Comparison of ENCODE assay signal across 21 cellular contexts in the genomic region with DNA sequence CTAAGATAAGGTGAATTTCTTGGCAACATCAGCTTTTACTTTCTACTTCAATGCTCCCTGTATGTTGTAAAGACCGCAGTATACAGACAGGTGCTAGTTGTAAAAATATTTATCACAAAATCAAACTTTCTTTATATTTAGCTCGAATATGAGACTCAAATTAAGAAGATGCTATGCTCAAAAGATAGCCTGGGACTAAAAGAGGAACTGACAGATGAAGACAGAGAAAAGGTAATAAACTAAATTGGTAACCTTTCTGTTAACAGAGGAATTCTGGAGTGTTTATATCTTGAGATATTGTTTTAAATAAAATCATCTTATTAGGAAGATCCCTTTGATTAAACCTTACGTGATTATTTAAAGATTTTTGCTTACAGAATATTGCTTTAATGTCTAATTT. TPM values are rescaled to one million over a fixed set of nuclear protein-coding genes. Genes with fewer than 3 reads are reported as not detected.
DNase-seq lines count a peak whose midpoint lies in the region; ATAC-seq, FAIRE-seq and TF ChIP-seq lines count a peak whose summit lies in the region.
"Had no signal": no experiment of that assay in that cellular context is flagged by ENCODE, and none has a peak within 500 bp of the region (broad histone marks: within the 10 kb centered on the region; RNA-seq: fewer than 3 reads in every experiment).

No MANE protein-coding gene starts in this region.

- POLR2A ChIA-PET in HepG2 (lab: Yijun Ruan, JAX) (no interaction called here), GM12878 (lab: Charles Lee) (no interaction called here)
- POLR2A ChIA-PET in activated CD4-positive, alpha-beta T cell treated with anti-CD3 and anti-CD28 coated beads for 36 hours (lab: Charles Lee): interaction anchor here (0.6 kb wide), 1 partner anchor 114 kb away, joined by 5 read pairs; no protein-coding TSS in a partner anchor

- H3K4me1 ChIP-seq in HepG2 (ENCODE audit: insufficient read depth, low read length): peaks cover under 1% of the 10 kb centered on the region
- H3K4me1 ChIP-seq in right lobe of liver: no peaks in the 10 kb centered on the region
- no peaks in the 10 kb centered on the region for H3K4me1 ChIP-seq in GM12878 (ENCODE audit: control insufficient read depth, insufficient read depth, low read length)
- H3K4me1 ChIP-seq: Caco-2 had no signal

- no peak for TF ChIP-seq RAD21 in HepG2 (CRISPR knock-in tag; IDR thresholded peaks at IDR 0.05)
- no peak for TF ChIP-seq RAD21 in GM12878 (IDR thresholded peaks at IDR 0.05; ENCODE audit: insufficient read depth, low read depth, low read length)

- SMC1A ChIA-PET in GM12878 (lab: Charles Lee; ENCODE audit: uncharacterized antibody, unreplicated experiment): no interaction called here

- CTCF ChIA-PET in HepG2 (lab: Yijun Ruan, JAX; ENCODE audit: low intra/inter-chr PET ratio, low total read pairs): no interaction called here
- CTCF ChIA-PET in GM12878 (lab: Yijun Ruan, JAX): no interaction called here
- CTCF ChIA-PET in activated CD4-positive, alpha-beta T cell treated with anti-CD3 and anti-CD28 coated beads for 36 hours (lab: Charles Lee): interaction anchor here (1.0 kb wide), 1 partner anchor 90 kb away, joined by 4 read pairs; no protein-coding TSS in a partner anchor

- H3K4me3 ChIP-seq in HepG2 (replicated peaks in 1 of 3; ENCODE audit: insufficient read depth in 1 of 3, low read depth in 2 of 3, low read length in 3 of 3): no peak overlapping the region
- H3K4me3 ChIP-seq in right lobe of liver: no peak overlapping the region
- no peak overlapping the region for H3K4me3 ChIP-seq in GM12878

- no peaks in the 10 kb centered on the region for H3K9me3 Mint-ChIP-seq in activated CD4-positive, alpha-beta T cell treated with anti-CD3 and anti-CD28 coated beads for 36 hours (ENCODE audit: low read depth)
- H3K9me3 Mint-ChIP-seq: CD4-positive, CD25-positive, alpha-beta regulatory T cell; CD8-positive, alpha-beta memory T cell; HFFc6; IgD-negative memory B cell had no signal

- DNase-seq in HepG2 (ENCODE audit: low spot score) (no peak), right lobe of liver (no peak), OCI-M1 (lab: John Stamatoyannopoulos, UW) (peak; percentile 31), GM12878 (ENCODE audit: low read depth, low spot score) (no peak)
- no peak for DNase-seq in activated effector memory CD4-positive, alpha-beta T cell treated with Interleukin-2 at 50 U/mL for 16 hours
- no peak for DNase-seq in activated CD4-positive, alpha-beta T cell treated with anti-CD3 and anti-CD28 coated beads for 36 hours
- DNase-seq: 8988T; ACHN; BE2C; C1 segment of cervical spinal cord; Caco-2; CD4-positive, CD25-positive, alpha-beta regulatory T cell; CD8-positive, alpha-beta memory T cell; GOT3; H7; HFFc6 had no signal

- H3K4me3 Mint-ChIP-seq in activated CD4-positive, alpha-beta T cell treated with anti-CD3 and anti-CD28 coated beads for 36 hours: no peak overlapping the region
- H3K4me3 Mint-ChIP-seq: CD4-positive, CD25-positive, alpha-beta regulatory T cell; CD8-positive, alpha-beta memory T cell; HFFc6; IgD-negative memory B cell had no signal

- BruUV-seq in HepG2 (replicated peaks; lab: Mats Ljungman, UMichigan) (no TSS peak), GM12878 (replicated peaks; lab: Mats Ljungman, UMichigan) (no TSS peak)

- H3K9me3 ChIP-seq in HepG2 (ENCODE audit: low read length) (no peaks in the 10 kb centered on the region), right lobe of liver (no peaks in the 10 kb centered on the region), GM12878 (replicated peaks; ENCODE audit: control insufficient read depth, insufficient read depth, low read length) (no peaks in the 10 kb centered on the region)
- H3K9me3 ChIP-seq: BE2C, Caco-2 had no signal

- in situ Hi-C loops in HepG2 (cut with HindIII; ENCODE audit: extremely low pct_ligation_motif_present, low pct_unique_long_range_greater_than_20kb) (no loop called here), GM12878 (cut with MboI) (loop anchor here (10.0 kb wide), 1 partner anchor 59 kb away; no protein-coding TSS in a partner anchor)

- H3K79me2 ChIP-seq in HepG2 (ENCODE audit: insufficient read depth, low read length) (no peaks in the 10 kb centered on the region), GM12878 (ENCODE audit: control insufficient read depth, insufficient read depth, low read length) (no peaks in the 10 kb centered on the region)

- no peaks in the 10 kb centered on the region for H3K4me1 Mint-ChIP-seq in activated CD4-positive, alpha-beta T cell treated with anti-CD3 and anti-CD28 coated beads for 36 hours
- H3K4me1 Mint-ChIP-seq: CD8-positive, alpha-beta memory T cell; IgD-negative memory B cell had no signal

- no peak for ATAC-seq in HepG2
- no peak for ATAC-seq in right lobe of liver
- ATAC-seq in GM12878: no peak
- no peak for ATAC-seq in activated CD4-positive, alpha-beta T cell treated with anti-CD3 and anti-CD28 coated beads for 36 hours
- ATAC-seq in HG03342 (IDR thresholded peaks at IDR 0.05; ENCODE audit: unreplicated experiment): no peak
- ATAC-seq: HCT116 had no signal

- H2AFZ ChIP-seq in HepG2 (ENCODE audit: low read length) (no peak overlapping the region), GM12878 (ENCODE audit: control insufficient read depth, low read depth, low read length) (no peak overlapping the region)

- RAD21 ChIA-PET in GM12878 (lab: Charles Lee; ENCODE audit: unreplicated experiment): no interaction called here

- H4K20me1 ChIP-seq in HepG2 (ENCODE audit: insufficient read depth, low read length) (no peaks in the 10 kb centered on the region), GM12878 (ENCODE audit: control insufficient read depth, insufficient read depth) (no peaks in the 10 kb centered on the region)

- intact Hi-C loops in HepG2 (cut with micrococcal nuclease; ENCODE audit: unreplicated experiment) (no loop called here), right lobe of liver (cut with DNase I) (no loop called here), GM12878 (cut with micrococcal nuclease; ENCODE audit: unreplicated experiment) (no loop called here)
- intact Hi-C loops in activated CD4-positive, alpha-beta T cell treated with anti-CD3 and anti-CD28 coated beads for 36 hours (cut with DNase I, micrococcal nuclease): no loop called here

- H3K36me3 Mint-ChIP-seq in activated CD4-positive, alpha-beta T cell treated with anti-CD3 and anti-CD28 coated beads for 36 hours (ENCODE audit: low read depth): peaks cover 6% of the 10 kb centered on the region

- no peak for TF ChIP-seq POLR2A in HepG2 (IDR thresholded peaks at IDR 0.05; ENCODE audit: insufficient read depth in 1 of 2, low read depth in 2 of 2, low read length in 2 of 2)
- no peak for TF ChIP-seq POLR2A in right lobe of liver (IDR thresholded peaks at IDR 0.05)
- TF ChIP-seq POLR2A in GM12878 (IDR thresholded peaks at IDR 0.05; ENCODE audit: low read depth, low read length): no peak

- no peak overlapping the region for H3K9ac ChIP-seq in HepG2 (ENCODE audit: insufficient read depth, low read depth, low read length)
- no peak overlapping the region for H3K9ac ChIP-seq in GM12878 (ENCODE audit: control insufficient read depth, insufficient read depth, low read length)

- H3K4me2 ChIP-seq in HepG2 (ENCODE audit: low read depth, low read length) (no peak overlapping the region), GM12878 (ENCODE audit: control insufficient read depth, insufficient read depth) (no peak overlapping the region)

- TF ChIP-seq EP300 in HepG2 (IDR thresholded peaks at IDR 0.05; ENCODE audit: low read depth in 2 of 2, low read length in 2 of 2) (no peak), HepG2 (CRISPR knock-in tag; IDR thresholded peaks at IDR 0.05; ENCODE audit: borderline replicate concordance) (no peak), GM12878 (IDR thresholded peaks at IDR 0.05; ENCODE audit: borderline replicate concordance in 1 of 2, control insufficient read depth in 1 of 2, low read depth in 2 of 2, low read length in 2 of 2) (no peak)

- peaks cover 19 to 71% of the 10 kb centered on the region in 2 experiments for H3K36me3 ChIP-seq in HepG2 (replicated peaks in 1 of 2; ENCODE audit: control insufficient read depth in 1 of 2, insufficient read depth in 2 of 2, low read length in 2 of 2)
- H3K36me3 ChIP-seq in right lobe of liver: no peaks in the 10 kb centered on the region
- H3K36me3 ChIP-seq in GM12878 (ENCODE audit: control insufficient read depth in 2 of 2, insufficient read depth in 2 of 2, low read length in 1 of 2): no peaks in the 10 kb centered on the region
- H3K36me3 ChIP-seq: BE2C had no signal

- H3K27ac Mint-ChIP-seq in activated CD4-positive, alpha-beta T cell treated with anti-CD3 and anti-CD28 coated beads for 36 hours: no peak overlapping the region
- H3K27ac Mint-ChIP-seq: CD4-positive, CD25-positive, alpha-beta regulatory T cell; CD8-positive, alpha-beta memory T cell; HFFc6; IgD-negative memory B cell had no signal

- TF ChIP-seq CTCF in HepG2 (CRISPR knock-in tag; IDR thresholded peaks at IDR 0.05) (no peak), right lobe of liver (IDR thresholded peaks at IDR 0.05) (no peak), GM12878 (IDR thresholded peaks at IDR 0.05 in 2 of 3, conservative IDR thresholded peaks at IDR 0.05 in 1 of 3; ENCODE audit: control insufficient read depth in 2 of 3, extremely low read depth in 1 of 3, insufficient read depth in 1 of 3, low read depth in 3 of 3, low read length in 3 of 3) (no peak)

- FAIRE-seq in HepG2 (lab: Jason Lieb, UNC) (peak; percentile 50), GM12878 (lab: Jason Lieb, UNC) (no peak)
- FAIRE-seq: D721Med, HTR-8/SVneo had no signal

- H3K27ac ChIP-seq in HepG2 (ENCODE audit: extremely low read length, insufficient read depth, low read length): no peak overlapping the region
- H3K27ac ChIP-seq in right lobe of liver: no peak overlapping the region
- H3K27ac ChIP-seq in GM12878 (ENCODE audit: control insufficient read depth, insufficient read depth): no peak overlapping the region

- no peaks in the 10 kb centered on the region for H3K27me3 ChIP-seq in HepG2 (ENCODE audit: control insufficient read depth in 1 of 2, insufficient read depth in 2 of 2, low read length in 2 of 2)
- no peaks in the 10 kb centered on the region for H3K27me3 ChIP-seq in right lobe of liver
- no peaks in the 10 kb centered on the region; a peak in 1 of 4 replicates for H3K27me3 ChIP-seq in GM12878 (replicated peaks in 1 of 2; ENCODE audit: control insufficient read depth in 2 of 2, insufficient read depth in 2 of 2, low read length in 1 of 2)
- H3K27me3 ChIP-seq: BE2C had no signal

- no peaks in the 10 kb centered on the region for H3K27me3 Mint-ChIP-seq in activated CD4-positive, alpha-beta T cell treated with anti-CD3 and anti-CD28 coated beads for 36 hours
- H3K27me3 Mint-ChIP-seq: CD4-positive, CD25-positive, alpha-beta regulatory T cell; CD8-positive, alpha-beta memory T cell; IgD-negative memory B cell had no signal

- 94% methylated on average over 3 of the region's 3 CpGs for WGBS in HepG2 (ENCODE audit: low lambda C conversion rate)
- WGBS in right lobe of liver (ENCODE audit: insufficient coverage, low coverage, low lambda C conversion rate, missing lambda C conversion rate): 83% methylated on average over 3 of the region's 3 CpGs
- 85% methylated on average over 3 of the region's 3 CpGs for WGBS in GM12878 (ENCODE audit: insufficient coverage, insufficient replicate concordance, low lambda C conversion rate, missing lambda C conversion rate)

RNA-seq across cellular contexts. Expression of gene KIZ, which starts 19.5 kb away (rescaled TPM):
- total RNA-seq in HepG2 (2016; rRNA removed; fragmentation: Illumina TruSeq; extraction: Trizol) (46.3 and 55.6 TPM in 2 replicates), right lobe of liver (10 to 100 TPM in 1 of 6 experiments, 1 to 10 TPM in 5; 5.1 to 11.5 (median 7.4) TPM), GM12878 (2014; rRNA removed) (5.0 and 6.0 TPM in 2 replicates), GM12878 (2014; rRNA removed; fragmentation: Illumina TruSeq; extraction: Trizol) (9.4 and 9.9 TPM in 2 replicates), GM12878 (2021) (6.8 and 11.4 TPM in 2 replicates)
- 20.4 and 20.5 TPM in 2 replicates for total RNA-seq in HepG2 (2016; cell fraction: cytosol; rRNA removed; fragmentation: Illumina TruSeq; extraction: Trizol; ENCODE audit: low read depth)
- 48.0 and 57.7 TPM in 2 replicates for total RNA-seq in HepG2 (2016; cell fraction: insoluble cytoplasmic fraction; rRNA removed; fragmentation: Illumina TruSeq; extraction: Trizol)
- total RNA-seq in HepG2 (2016; cell fraction: membrane; rRNA removed; fragmentation: Illumina TruSeq; extraction: Trizol): 22.8 and 24.5 TPM in 2 replicates
- total RNA-seq in HepG2 (2016; cell fraction: nucleus; rRNA removed; fragmentation: Illumina TruSeq; extraction: Trizol): 64.1 and 65.7 TPM in 2 replicates
- polyA plus RNA-seq in HepG2 (2011; rRNA removed) (77.9 and 114 TPM in 2 replicates), GM12878 (2011; rRNA removed) (11.0 and 17.3 TPM in 2 replicates), GM12878 (2014; fragmentation: Illumina TruSeq; extraction: Trizol) (8.3 and 11.1 TPM in 2 replicates), GM12878 (2014; fragmentation: Nextera tagmentation; extraction: Ambion mirVana) (1 to 10 TPM; 2.7 to 4.5 TPM), GM12878 (2014; rRNA removed) (5.3 and 7.0 TPM in 2 replicates), GM12878 (2016; fragmentation: Nextera tagmentation; extraction: Ambion mirVana) (1 to 10 TPM; 7.7 to 8.2 TPM)
- 33.9 and 39.9 TPM in 2 replicates for polyA plus RNA-seq in HepG2 (2011; cell fraction: cytosol; rRNA removed)
- polyA plus RNA-seq in HepG2 (2011; cell fraction: nucleus; rRNA removed): 223 and 433 TPM in 2 replicates
- polyA plus RNA-seq in HepG2 (2012): 40.7 and 57.0 TPM in 2 replicates
- 9.0 and 10.7 TPM in 2 replicates for polyA plus RNA-seq in HepG2 (2016; cell fraction: cytosol; fragmentation: Illumina TruSeq; extraction: Trizol; ENCODE audit: low read depth)
- 48.1 and 51.2 TPM in 2 replicates for polyA plus RNA-seq in HepG2 (2016; cell fraction: insoluble cytoplasmic fraction; fragmentation: Illumina TruSeq; extraction: Trizol; ENCODE audit: low read depth)
- polyA plus RNA-seq in HepG2 (2016; cell fraction: membrane; fragmentation: Illumina TruSeq; extraction: Trizol; ENCODE audit: low read depth): 13.9 and 15.1 TPM in 2 replicates
- 69.5 and 81.6 TPM in 2 replicates for polyA plus RNA-seq in HepG2 (2016; cell fraction: nucleus; fragmentation: Illumina TruSeq; extraction: Trizol; ENCODE audit: insufficient read depth, low read depth)
- 4.7 and 26.3 TPM in 2 replicates for polyA minus RNA-seq in HepG2 (2011; rRNA and poly(A)+ RNA removed; ENCODE audit: low replicate concordance)
- polyA minus RNA-seq in HepG2 (2011; cell fraction: cytosol; rRNA and poly(A)+ RNA removed): 28.5 and 33.0 TPM in 2 replicates
- polyA minus RNA-seq in HepG2 (2011; cell fraction: nucleus; rRNA and poly(A)+ RNA removed): 210 and 232 TPM in 2 replicates
- 43.5 and 46.5 TPM in 2 replicates for total RNA-seq in GM12878 (2013; cell fraction: nucleolus; rRNA removed)
- polyA plus RNA-seq in GM12878 (2011; ENCODE audit: low read depth): 77.5 TPM
- polyA plus RNA-seq in GM12878 (2011; cell fraction: cytosol; rRNA removed): 4.4 and 5.6 TPM in 2 replicates
- 14.9 and 20.8 TPM in 2 replicates for polyA plus RNA-seq in GM12878 (2011; cell fraction: nucleus; rRNA removed)
- polyA plus RNA-seq in GM12878 (2012): 11.9 and 14.1 TPM in 2 replicates
- polyA minus RNA-seq in GM12878 (2011; rRNA and poly(A)+ RNA removed): 4.1 and 10.0 TPM in 2 replicates
- polyA minus RNA-seq in GM12878 (2011; cell fraction: cytosol; rRNA and poly(A)+ RNA removed): 2.0 and 4.1 TPM in 2 replicates
- 7.1 and 7.9 TPM in 2 replicates for polyA minus RNA-seq in GM12878 (2011; cell fraction: nucleus; rRNA and poly(A)+ RNA removed)
- total RNA-seq in activated CD4-positive, alpha-beta T cell treated with anti-CD3 and anti-CD28 coated beads for 36 hours: 10 to 100 TPM; 13.2 to 15.2 TPM

RNA-seq across cellular contexts. Expression of gene LINC00237, which starts 39.3 kb away (rescaled TPM):
- total RNA-seq in HepG2 (2016; rRNA removed; fragmentation: Illumina TruSeq; extraction: Trizol): not detected in 2 replicates
- total RNA-seq in HepG2 (2016; cell fraction: cytosol; rRNA removed; fragmentation: Illumina TruSeq; extraction: Trizol; ENCODE audit: low read depth): not detected in 2 replicates
- total RNA-seq in HepG2 (2016; cell fraction: insoluble cytoplasmic fraction; rRNA removed; fragmentation: Illumina TruSeq; extraction: Trizol): not detected in 2 replicates
- total RNA-seq in HepG2 (2016; cell fraction: membrane; rRNA removed; fragmentation: Illumina TruSeq; extraction: Trizol): not detected in 2 replicates
- not detected in 2 replicates for total RNA-seq in HepG2 (2016; cell fraction: nucleus; rRNA removed; fragmentation: Illumina TruSeq; extraction: Trizol)
- not detected in 2 replicates for polyA plus RNA-seq in HepG2 (2011; rRNA removed)
- polyA plus RNA-seq in HepG2 (2011; cell fraction: cytosol; rRNA removed): not detected in 2 replicates
- polyA plus RNA-seq in HepG2 (2011; cell fraction: nucleus; rRNA removed): not detected in 2 replicates
- polyA plus RNA-seq in HepG2 (2012): not detected in 2 replicates
- not detected in 2 replicates for polyA plus RNA-seq in HepG2 (2016; cell fraction: cytosol; fragmentation: Illumina TruSeq; extraction: Trizol; ENCODE audit: low read depth)
- not detected in 2 replicates for polyA plus RNA-seq in HepG2 (2016; cell fraction: insoluble cytoplasmic fraction; fragmentation: Illumina TruSeq; extraction: Trizol; ENCODE audit: low read depth)
- not detected in 2 replicates for polyA plus RNA-seq in HepG2 (2016; cell fraction: membrane; fragmentation: Illumina TruSeq; extraction: Trizol; ENCODE audit: low read depth)
- not detected in 2 replicates for polyA plus RNA-seq in HepG2 (2016; cell fraction: nucleus; fragmentation: Illumina TruSeq; extraction: Trizol; ENCODE audit: insufficient read depth, low read depth)
- not detected in 2 replicates for polyA minus RNA-seq in HepG2 (2011; rRNA and poly(A)+ RNA removed; ENCODE audit: low replicate concordance)
- not detected in 2 replicates for polyA minus RNA-seq in HepG2 (2011; cell fraction: cytosol; rRNA and poly(A)+ RNA removed)
- not detected in 2 replicates for polyA minus RNA-seq in HepG2 (2011; cell fraction: nucleus; rRNA and poly(A)+ RNA removed)
- not detected for total RNA-seq in right lobe of liver
- total RNA-seq in GM12878 (2013; cell fraction: nucleolus; rRNA removed): not detected in 2 replicates
- total RNA-seq in GM12878 (2014; rRNA removed): not detected in 2 replicates
- not detected in 2 replicates for total RNA-seq in GM12878 (2014; rRNA removed; fragmentation: Illumina TruSeq; extraction: Trizol)
- total RNA-seq in GM12878 (2021): not detected in 2 replicates
- polyA plus RNA-seq in GM12878 (2011; ENCODE audit: low read depth): not detected
- not detected in 2 replicates for polyA plus RNA-seq in GM12878 (2011; rRNA removed)
- polyA plus RNA-seq in GM12878 (2011; cell fraction: cytosol; rRNA removed): not detected in 2 replicates
- polyA plus RNA-seq in GM12878 (2011; cell fraction: nucleus; rRNA removed): not detected in 2 replicates
- not detected in 2 replicates for polyA plus RNA-seq in GM12878 (2012)
- not detected in 2 replicates for polyA plus RNA-seq in GM12878 (2014; fragmentation: Illumina TruSeq; extraction: Trizol)
- not detected for polyA plus RNA-seq in GM12878 (2014; fragmentation: Nextera tagmentation; extraction: Ambion mirVana)
- not detected in 2 replicates for polyA plus RNA-seq in GM12878 (2014; rRNA removed)
- not detected for polyA plus RNA-seq in GM12878 (2016; fragmentation: Nextera tagmentation; extraction: Ambion mirVana)
- not detected in 2 replicates for polyA minus RNA-seq in GM12878 (2011; rRNA and poly(A)+ RNA removed)
- polyA minus RNA-seq in GM12878 (2011; cell fraction: cytosol; rRNA and poly(A)+ RNA removed): not detected in 2 replicates
- not detected in 2 replicates for polyA minus RNA-seq in GM12878 (2011; cell fraction: nucleus; rRNA and poly(A)+ RNA removed)
- total RNA-seq in activated CD4-positive, alpha-beta T cell treated with anti-CD3 and anti-CD28 coated beads for 36 hours: not detected
- total RNA-seq: CD4-positive, CD25-positive, alpha-beta regulatory T cell; CD8-positive, alpha-beta memory T cell; HFFc6 had no signal
- polyA plus RNA-seq: CD8-positive, alpha-beta memory T cell; IgD-negative memory B cell had no signal
